ENCODE assay signal across 8 cellular contexts in the genomic region with DNA sequence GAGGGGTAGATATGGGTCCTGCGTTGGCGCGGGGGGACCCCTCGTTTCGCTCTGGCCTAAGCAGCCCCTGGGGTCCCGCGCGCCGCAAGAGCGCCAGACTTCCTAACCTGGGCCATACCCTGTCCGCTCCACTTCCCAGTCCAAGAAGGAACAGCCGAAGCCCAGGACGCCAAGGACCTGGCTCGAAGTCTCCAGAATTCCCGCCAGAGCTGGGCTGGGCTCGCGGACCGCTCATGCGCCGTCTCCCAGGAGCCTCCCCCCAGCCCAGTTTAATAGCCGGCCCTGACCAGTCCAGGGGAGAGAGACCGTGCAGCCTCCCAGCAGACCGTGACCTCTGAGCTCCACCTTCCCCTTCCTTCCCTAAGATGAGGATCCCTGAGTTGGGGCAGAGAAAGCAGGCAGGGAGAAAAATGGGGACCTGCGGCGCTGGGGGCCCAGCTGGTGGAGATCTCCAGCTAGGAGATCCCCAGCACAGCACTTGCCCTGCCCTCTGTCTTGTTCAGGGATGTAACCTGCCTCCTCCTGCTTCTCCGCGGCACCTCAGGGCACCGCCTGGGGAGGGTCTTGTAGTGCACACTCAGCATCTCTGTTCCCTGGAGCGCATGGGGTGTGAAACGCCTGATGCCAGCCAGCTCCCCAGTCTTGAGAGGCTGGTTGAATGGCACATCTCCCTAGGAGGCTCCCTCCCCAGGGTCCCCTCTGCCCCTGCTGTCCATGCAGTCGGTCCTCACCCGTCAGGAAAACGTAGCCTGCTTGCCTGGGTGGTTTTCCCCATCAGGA. TPM values are rescaled to one million over a fixed set of nuclear protein-coding genes. Genes with fewer than 3 reads are reported as not detected.
A peak's percentile ranks its signal among the peaks of the same experiment; 100 is the strongest.
DNase-seq lines count a peak whose midpoint lies in the region; ATAC-seq and TF ChIP-seq lines count a peak whose summit lies in the region.

No MANE protein-coding gene starts in this region.

- H3K4me2 ChIP-seq in mammary epithelial cell (ENCODE audit: insufficient read depth, low read depth, low read length) = peak overlapping the region; percentile 94

- intact Hi-C loops in mammary epithelial cell (cut with micrococcal nuclease) = loop anchor here (1.0 to 2.0 kb wide), 2 partner anchors 14 to 42 kb away; partner anchors contain the start of gene NSD2

- H3K79me2 ChIP-seq in mammary epithelial cell (ENCODE audit: insufficient read depth, low read length) = peaks cover 59% of the 10 kb centered on the region

- DNase-seq in BE2C (no peak), mammary epithelial cell (peak; percentile 23), left kidney (ENCODE audit: low read depth, low spot score) (peak; percentile 82), amniotic stem cell (lab: John Stamatoyannopoulos, UW) (no peak)

- WGBS in mammary epithelial cell (ENCODE audit: low coverage, missing lambda C conversion rate) = 14% methylated on average over 25 of the region's 33 CpGs

- H2AFZ ChIP-seq in mammary epithelial cell (ENCODE audit: low read depth, low read length) = peak overlapping the region; percentile 91

- peak overlapping the region; percentile 86 for H3K4me3 ChIP-seq in BE2C (ENCODE audit: low read depth, low read length)
- peak overlapping the region; percentile 83 for H3K4me3 ChIP-seq in HUES6 (ENCODE audit: low read depth, low read length)
- H3K4me3 ChIP-seq in mammary epithelial cell (replicated peaks in 1 of 3; ENCODE audit: insufficient read depth in 1 of 3, low read depth in 2 of 3, low read length in 3 of 3) = peak overlapping the region; percentile 82 to 88 (median 86)
- H3K4me3 ChIP-seq in subcutaneous abdominal adipose tissue (ENCODE audit: low read depth in 1 of 5, low read length in 5 of 5) = peak overlapping the region; percentile 16 to 89 (median 78)

- no peaks in the 10 kb centered on the region for H4K20me1 ChIP-seq in mammary epithelial cell (ENCODE audit: insufficient read depth, low read length)

- peaks cover 3% of the 10 kb centered on the region; the same call in 1 of the 2 replicates for H3K4me1 ChIP-seq in BE2C
- peaks cover 8% of the 10 kb centered on the region; the same call in 1 of the 2 replicates for H3K4me1 ChIP-seq in HUES6 (ENCODE audit: control insufficient read depth, insufficient read depth, low read length)
- H3K4me1 ChIP-seq in mammary epithelial cell (ENCODE audit: insufficient read depth, low read length) = peaks cover 27% of the 10 kb centered on the region
- H3K4me1 ChIP-seq in subcutaneous abdominal adipose tissue (ENCODE audit: control insufficient read depth in 5 of 5, insufficient read depth in 5 of 5, low read length in 5 of 5) = peaks cover 4 to 63% (median 51%) of the 10 kb centered on the region in 5 donors

- BruUV-seq in mammary epithelial cell (replicated peaks; lab: Mats Ljungman, UMichigan) = no TSS peak

- TF ChIP-seq CTCF in BE2C (IDR thresholded peaks at IDR 0.05; ENCODE audit: low read depth, low read length) (no peak), mammary epithelial cell (conservative IDR thresholded peaks at IDR 0.05 in 1 of 2, IDR thresholded peaks at IDR 0.05 in 1 of 2; ENCODE audit: extremely low read depth in 1 of 2, insufficient read depth in 1 of 2, low read depth in 1 of 2, low read length in 2 of 2) (no peak)

- H3K36me3 ChIP-seq in BE2C = peaks cover 11% of the 10 kb centered on the region
- H3K36me3 ChIP-seq in HUES6 (ENCODE audit: control insufficient read depth, insufficient read depth, low read length) = no peaks in the 10 kb centered on the region
- H3K36me3 ChIP-seq in mammary epithelial cell (ENCODE audit: insufficient read depth, low read length) = no peaks in the 10 kb centered on the region
- H3K36me3 ChIP-seq in subcutaneous abdominal adipose tissue (ENCODE audit: control insufficient read depth in 5 of 5, insufficient read depth in 5 of 5, low read length in 5 of 5) = peaks cover 0 to 2% (median 0%) of the 10 kb centered on the region in 5 donors

- no peaks in the 10 kb centered on the region for H3K9me3 ChIP-seq in BE2C
- H3K9me3 ChIP-seq in HUES6 (ENCODE audit: control insufficient read depth, insufficient read depth, low read depth, low read length) = no peaks in the 10 kb centered on the region
- H3K9me3 ChIP-seq in mammary epithelial cell (replicated peaks; ENCODE audit: insufficient read depth, low read length) = no peaks in the 10 kb centered on the region
- H3K9me3 ChIP-seq in subcutaneous abdominal adipose tissue (ENCODE audit: control insufficient read depth in 5 of 5, low read length in 5 of 5) = no peaks in the 10 kb centered on the region

- dilution Hi-C loops in mammary epithelial cell (cut with HindIII; ENCODE audit: low sequenced_read_pairs) = loop anchor here (5.0 kb wide), 4 partner anchors 45 to 100 kb away; no protein-coding TSS in a partner anchor

- CTCF ChIA-PET in mammary epithelial cell (lab: Charles Lee; ENCODE audit: low non-redundant PET) = no interaction called here

- H3K9ac ChIP-seq in HUES6 (ENCODE audit: low read length) (peak overlapping the region; percentile 82), mammary epithelial cell (ENCODE audit: insufficient read depth, low read length) (peak overlapping the region; percentile 60), subcutaneous abdominal adipose tissue (ENCODE audit: low read length in 5 of 5) (peak overlapping the region in 4 of 5 donors; percentile 53 to 83 (median 80))

- ATAC-seq in HG02840 (IDR thresholded peaks at IDR 0.05; ENCODE audit: low FRiP score, unreplicated experiment) (no peak), GM21825 (IDR thresholded peaks at IDR 0.05; ENCODE audit: unreplicated experiment) (no peak)

- H3K27me3 ChIP-seq in BE2C (no peaks in the 10 kb centered on the region), HUES6 (ENCODE audit: control insufficient read depth, insufficient read depth, low read length) (peaks cover 57% of the 10 kb centered on the region), mammary epithelial cell (ENCODE audit: insufficient read depth, low read length) (no peaks in the 10 kb centered on the region), subcutaneous abdominal adipose tissue (ENCODE audit: control insufficient read depth in 5 of 5, insufficient read depth in 4 of 5, low read length in 5 of 5) (peaks cover 0 to 2% (median 0%) of the 10 kb centered on the region in 5 donors)

- H3K27ac ChIP-seq in HUES6 (ENCODE audit: low read depth, low read length) = no peak overlapping the region
- H3K27ac ChIP-seq in mammary epithelial cell (ENCODE audit: insufficient read depth, low read depth, low read length) = peak overlapping the region; percentile 57
- H3K27ac ChIP-seq in subcutaneous abdominal adipose tissue (ENCODE audit: low read depth, low read length) = peak overlapping the region; percentile 74

- in situ Hi-C loops in mammary epithelial cell (cut with MboI; ENCODE audit: low sequenced_read_pairs in 2 of 2) = no loop called here

RNA-seq across cellular contexts. Expression of gene LETM1, which starts 1.2 kb away (rescaled TPM):
- 74.3 TPM for polyA plus RNA-seq in BE2C (2012; ENCODE audit: insufficient read depth, insufficient read length, low read depth)
- 10 to 100 TPM; 71.2 to 79.6 TPM for total RNA-seq in mammary epithelial cell
- polyA plus RNA-seq in mammary epithelial cell = 31.8 TPM
- polyA minus RNA-seq in mammary epithelial cell = 71.2 TPM

RNA-seq across cellular contexts. Expression of gene NSD2, which starts 14.1 kb away (rescaled TPM):
- 28.5 TPM for polyA plus RNA-seq in BE2C (2012; ENCODE audit: insufficient read depth, insufficient read length, low read depth)
- 10 to 100 TPM; 23.2 to 68.8 TPM for total RNA-seq in mammary epithelial cell
- 26.2 TPM for polyA plus RNA-seq in mammary epithelial cell
- 134 TPM for polyA minus RNA-seq in mammary epithelial cell

Comparison
In these comparisons a context has a peak if more than half of its experiments do, and no peak if none do; other contexts are left out.
1. DNase-seq: peak in mammary epithelial cell (single experiment) and left kidney (single experiment); none in BE2C (single experiment) and amniotic stem cell (single experiment).
2. Peak in every context shown above with its lines, with median percentiles within 50 percentile points of each other: H3K4me3 ChIP-seq and H3K9ac ChIP-seq.